Comparison of ENCODE assay signal across 1 cellular context in genomic region chr16:14004719-14005315, GRCh38.
TF ChIP-seq lines count a peak whose summit lies in the region.

No MANE protein-coding gene starts in this region.

TF ChIP-seq in H1, 55 proteins besides CTCF, POLR2A, EP300 and RAD21 (continued from another document):
- no peak for TF ChIP-seq CHD1 (IDR thresholded peaks at IDR 0.05; ENCODE audit: low read depth, low read length)
- no peak for TF ChIP-seq SP2 (IDR thresholded peaks at IDR 0.05; ENCODE audit: low read length)
- TF ChIP-seq BRCA1 (IDR thresholded peaks at IDR 0.05; ENCODE audit: low read depth, low read length): no peak
- no peak for TF ChIP-seq POU5F1 (IDR thresholded peaks at IDR 0.05; ENCODE audit: low read depth, low read length)
TF ChIP-seq in H1: peak in this region for 0.
